ENCODE assay signal across 7 cellular contexts in genomic region chr1:167219194-167219593, GRCh38. TPM values are rescaled to one million over a fixed set of nuclear protein-coding genes. Genes with fewer than 3 reads are reported as not detected.
A peak's percentile ranks its signal among the peaks of the same experiment; 100 is the strongest.
DNase-seq lines count a peak whose midpoint lies in the region; ATAC-seq, FAIRE-seq and TF ChIP-seq lines count a peak whose summit lies in the region.

No MANE protein-coding gene starts in this region.

- H3K9ac ChIP-seq in OCI-LY3 (ENCODE audit: low read length) (peak overlapping the region; percentile 98), endothelial cell of umbilical vein (replicated peaks; ENCODE audit: extremely low read depth, insufficient read depth, low read length) (peak overlapping the region; percentile 79)

- no peak for TF ChIP-seq POLR2A in endothelial cell of umbilical vein (IDR thresholded peaks at IDR 0.05; ENCODE audit: low read depth, low read length)
- TF ChIP-seq POLR2A in gastrocnemius medialis (IDR thresholded peaks at IDR 0.05) = no peak

- H4K20me1 ChIP-seq in OCI-LY3 (ENCODE audit: insufficient read depth, low read length) (peaks cover 18% of the 10 kb centered on the region), endothelial cell of umbilical vein (replicated peaks; ENCODE audit: control insufficient read depth, extremely low read depth, insufficient read depth, low read length) (no peaks in the 10 kb centered on the region)

- H3K36me3 ChIP-seq in H7 (replicated peaks; ENCODE audit: control insufficient read depth, insufficient read depth, low read length) (no peaks in the 10 kb centered on the region), OCI-LY3 (replicated peaks; ENCODE audit: low read depth, low read length) (no peaks in the 10 kb centered on the region), endothelial cell of umbilical vein (ENCODE audit: control insufficient read depth in 2 of 2, extremely low read depth in 1 of 2, insufficient read depth in 2 of 2, low read length in 2 of 2) (no peaks in the 10 kb centered on the region), gastrocnemius medialis (no peaks in the 10 kb centered on the region)

- H3K79me2 ChIP-seq in OCI-LY3 (ENCODE audit: low read length) = peaks cover 27% of the 10 kb centered on the region
- H3K79me2 ChIP-seq in endothelial cell of umbilical vein (ENCODE audit: control insufficient read depth, insufficient read depth, low read length) = peaks cover 26% of the 10 kb centered on the region

- no TSS peak for BruUV-seq in endothelial cell of umbilical vein (replicated peaks; lab: Mats Ljungman, UMichigan)

- no peaks in the 10 kb centered on the region for H3K9me3 ChIP-seq in OCI-LY3 (ENCODE audit: insufficient read depth, low read length)
- no peaks in the 10 kb centered on the region for H3K9me3 ChIP-seq in endothelial cell of umbilical vein (replicated peaks; ENCODE audit: control insufficient read depth, insufficient read depth, low read length)
- no peaks in the 10 kb centered on the region for H3K9me3 ChIP-seq in gastrocnemius medialis

- H3K9me1 ChIP-seq in endothelial cell of umbilical vein (replicated peaks; ENCODE audit: control insufficient read depth, extremely low read depth, insufficient read depth, low read length) = no peaks in the 10 kb centered on the region

- H2AFZ ChIP-seq in OCI-LY3 (ENCODE audit: low read depth, low read length) (peak overlapping the region; percentile 86; the same call in 1 of the 2 replicates), endothelial cell of umbilical vein (ENCODE audit: low read depth, low read length) (peak overlapping the region; percentile 95)

- no peak for TF ChIP-seq CTCF in OCI-LY3 (IDR thresholded peaks at IDR 0.05; ENCODE audit: low read depth, low read length)
- no peak for TF ChIP-seq CTCF in endothelial cell of umbilical vein (IDR thresholded peaks at IDR 0.05; ENCODE audit: extremely low read depth in 1 of 2, insufficient read depth in 1 of 2, low read depth in 1 of 2, low read length in 2 of 2)
- no peak for TF ChIP-seq CTCF in gastrocnemius medialis (IDR thresholded peaks at IDR 0.05 in 4 of 5, conservative IDR thresholded peaks at IDR 0.05 in 1 of 5)

- in situ Hi-C loops in gastrocnemius medialis (cut with MboI; ENCODE audit: low sequenced_read_pairs in 4 of 4) = loop anchor here in 3 of 4 donors (10.0 kb wide), 1 partner anchor 154 kb away; no protein-coding TSS in a partner anchor

- H3K4me1 ChIP-seq in OCI-LY3 (ENCODE audit: low read length) (peaks cover 23% of the 10 kb centered on the region), endothelial cell of umbilical vein (ENCODE audit: control insufficient read depth, extremely low read depth, insufficient read depth, low read length) (peaks cover 8% of the 10 kb centered on the region), gastrocnemius medialis (peaks cover 29 to 30% of the 10 kb centered on the region in 2 donors)

- H3K27ac ChIP-seq in OCI-LY3 (ENCODE audit: low read length) (peak overlapping the region; percentile 94), endothelial cell of umbilical vein (ENCODE audit: insufficient read depth, low read depth, low read length) (no peak overlapping the region), gastrocnemius medialis (peak overlapping the region in 2 of 4 donors; percentile 87 to 99)

- H3K27me3 ChIP-seq in H7 (ENCODE audit: control insufficient read depth, insufficient read depth, low read length) (no peaks in the 10 kb centered on the region), OCI-LY3 (ENCODE audit: low read depth, low read length) (no peaks in the 10 kb centered on the region), endothelial cell of umbilical vein (ENCODE audit: control insufficient read depth in 2 of 2, insufficient read depth in 2 of 2, low read length in 2 of 2) (peaks cover under 1 to 2% of the 10 kb centered on the region in 2 experiments), gastrocnemius medialis (no peaks in the 10 kb centered on the region)

- peak; percentile 67 for FAIRE-seq in endothelial cell of umbilical vein (lab: Jason Lieb, UNC)

- peak overlapping the region; percentile 53 for H3K4me3 ChIP-seq in H7 (ENCODE audit: insufficient read depth, low read depth, low read length)
- H3K4me3 ChIP-seq in OCI-LY3 (ENCODE audit: low read length) = peak overlapping the region; percentile 86
- H3K4me3 ChIP-seq in endothelial cell of umbilical vein (replicated peaks in 1 of 3; ENCODE audit: insufficient read depth in 1 of 3, low read depth in 1 of 3, low read length in 3 of 3) = peak overlapping the region; percentile 74 to 86 (median 79)
- H3K4me3 ChIP-seq in gastrocnemius medialis = peak overlapping the region; percentile 70 to 87 (median 80)

- CTCF ChIA-PET in endothelial cell of umbilical vein (lab: Charles Lee) = interaction anchor here (1.4 to 2.2 kb wide), 6 partner anchors 14 to 315 kb away, joined by 4 to 28 read pairs (median 14); no protein-coding TSS in a partner anchor

- dilution Hi-C loops in endothelial cell of umbilical vein (cut with MboI; ENCODE audit: extremely low pct_ligation_motif_present, low sequenced_read_pairs) = no loop called here

- ATAC-seq in gastrocnemius medialis = no peak
- no peak for ATAC-seq in esophagus mucosa
- ATAC-seq in GM18517 (IDR thresholded peaks at IDR 0.05; ENCODE audit: unreplicated experiment) = no peak

- POLR2A ChIA-PET in endothelial cell of umbilical vein (lab: Charles Lee) = no interaction called here

- DNase-seq in H7 (no peak), endothelial cell of umbilical vein (ENCODE audit: low read depth, low spot score) (no peak), gastrocnemius medialis (no peak), NCI-H2196 (lab: John Stamatoyannopoulos, UW; ENCODE audit: unreplicated experiment) (no peak)

- intact Hi-C loops in endothelial cell of umbilical vein (cut with micrococcal nuclease) = no loop called here
- intact Hi-C loops in gastrocnemius medialis (cut with DNase I; ENCODE audit: low total_unique reads) = no loop called here

- peak overlapping the region; percentile 88 for H3K4me2 ChIP-seq in OCI-LY3 (ENCODE audit: low read length)
- H3K4me2 ChIP-seq in endothelial cell of umbilical vein (ENCODE audit: insufficient read depth, low read length) = peak overlapping the region; percentile 89

TF ChIP-seq in endothelial cell of umbilical vein, 7 proteins besides CTCF, POLR2A, EP300 and RAD21:
- TF ChIP-seq FOS (IDR thresholded peaks at IDR 0.05; ENCODE audit: borderline replicate concordance, insufficient read depth, low read length) (no peak), GATA2 (IDR thresholded peaks at IDR 0.05; ENCODE audit: insufficient read depth, insufficient read length, low read depth, low read length) (no peak), EZH2 (IDR thresholded peaks at IDR 0.05; ENCODE audit: borderline replicate concordance, low read depth, low read length, severe bottlenecking) (peak; percentile 29)

RNA-seq across cellular contexts. Expression of gene POU2F1, which starts 1.5 kb away (rescaled TPM):
- total RNA-seq in H7 (2014; rRNA removed; shearing (Covaris generic)) = 21.5 and 28.8 TPM in 2 replicates
- 12.9 and 15.0 TPM in 2 replicates for total RNA-seq in endothelial cell of umbilical vein
- polyA plus RNA-seq in endothelial cell of umbilical vein = 6.0 and 7.3 TPM in 2 replicates
- 2.8 and 3.0 TPM in 2 replicates for polyA plus RNA-seq in endothelial cell of umbilical vein (2011; cell fraction: cytosol; rRNA removed)
- 19.3 and 23.3 TPM in 2 replicates for polyA plus RNA-seq in endothelial cell of umbilical vein (2011; cell fraction: nucleus; rRNA removed)
- polyA plus RNA-seq in endothelial cell of umbilical vein (2012) = 2.3 and 2.6 TPM in 2 replicates
- 25.6 and 29.9 TPM in 2 replicates for polyA minus RNA-seq in endothelial cell of umbilical vein
- polyA minus RNA-seq in endothelial cell of umbilical vein (2011; cell fraction: cytosol; rRNA and poly(A)+ RNA removed) = 9.5 TPM
- polyA minus RNA-seq in endothelial cell of umbilical vein (2011; cell fraction: nucleus; rRNA and poly(A)+ RNA removed) = 48.5 and 65.8 TPM in 2 replicates
- 1 to 10 TPM; 3.8 to 7.3 (median 4.8) TPM for total RNA-seq in gastrocnemius medialis
- 9.4 TPM for total RNA-seq in esophagus mucosa
